1 cellular context compared by ENCODE assay signal in the genomic region with DNA sequence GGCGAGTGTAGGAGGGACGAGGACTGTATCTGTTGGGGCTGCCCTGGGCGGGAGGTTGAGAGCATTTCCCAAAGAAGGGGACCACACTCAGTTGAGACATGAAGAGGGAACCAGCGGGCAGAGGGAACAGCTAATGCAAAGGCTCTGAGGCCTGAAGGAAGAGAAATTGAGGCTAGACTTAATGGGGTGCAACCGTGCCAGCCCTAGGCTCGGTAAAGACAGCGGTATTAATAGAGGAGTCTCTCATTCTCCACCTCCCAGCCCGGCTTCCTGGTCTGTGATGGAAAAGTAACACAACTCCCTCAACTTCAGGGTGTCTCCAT.
TF ChIP-seq lines count a peak whose summit lies in the region.

No MANE protein-coding gene starts in this region.

TF ChIP-seq in endothelial cell of umbilical vein, 7 proteins besides CTCF, POLR2A, EP300 and RAD21:
- no peak for TF ChIP-seq FOS (IDR thresholded peaks at IDR 0.05; ENCODE audit: borderline replicate concordance, insufficient read depth, low read length)
- TF ChIP-seq POLR2AphosphoS5 (IDR thresholded peaks at IDR 0.05; ENCODE audit: insufficient read depth, low read depth, low read length), result no peak
- TF ChIP-seq GATA2 (IDR thresholded peaks at IDR 0.05; ENCODE audit: insufficient read depth, insufficient read length, low read depth, low read length), result no peak
- TF ChIP-seq, protein P1, sequence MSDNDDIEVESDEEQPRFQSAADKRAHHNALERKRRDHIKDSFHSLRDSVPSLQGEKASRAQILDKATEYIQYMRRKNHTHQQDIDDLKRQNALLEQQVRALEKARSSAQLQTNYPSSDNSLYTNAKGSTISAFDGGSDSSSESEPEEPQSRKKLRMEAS (IDR thresholded peaks at IDR 0.05; ENCODE audit: insufficient read depth, insufficient read length), result no peak
- no peak for TF ChIP-seq JUN (IDR thresholded peaks at IDR 0.05; ENCODE audit: borderline replicate concordance, insufficient read depth, insufficient read length, low read depth)
- TF ChIP-seq EZH2 (IDR thresholded peaks at IDR 0.05; ENCODE audit: borderline replicate concordance, low read depth, low read length, severe bottlenecking), result no peak
